ENCODE assay signal across 13 cellular contexts in genomic region chr14:32397871-32398640, GRCh38.
A peak's percentile ranks its signal among the peaks of the same experiment; 100 is the strongest.
DNase-seq lines count a peak whose midpoint lies in the region; ATAC-seq, FAIRE-seq and TF ChIP-seq lines count a peak whose summit lies in the region.
"Had no signal": no experiment of that assay in that cellular context is flagged by ENCODE, and none has a peak within 500 bp of the region (broad histone marks: within the 10 kb centered on the region; RNA-seq: fewer than 3 reads in every experiment).

No MANE protein-coding gene starts in this region.

- no peak for TF ChIP-seq CTCF in right atrium auricular region (IDR thresholded peaks at IDR 0.05)
- no peak for TF ChIP-seq CTCF in brain (conservative IDR thresholded peaks at IDR 0.05)

- ATAC-seq in left cardiac atrium = peak; percentile 47 to 84
- ATAC-seq: mucosa of descending colon had no signal

- peak overlapping the region in 4 of 5 experiments; percentile 10 to 82 (median 62) for H3K27ac Mint-ChIP-seq in brain

- peaks cover 18% of the 10 kb centered on the region for H3K36me3 Mint-ChIP-seq in brain

- DNase-seq in left cardiac atrium (no peak), right atrium auricular region (ENCODE audit: low spot score) (no peak), hepatic stellate cell (ENCODE audit: low spot score) (peak; percentile 10), urothelium cell line (ENCODE audit: low spot score) (peak; percentile 54), SKM-1 (lab: John Stamatoyannopoulos, UW; ENCODE audit: unreplicated experiment) (no peak), NCI-H524 (lab: John Stamatoyannopoulos, UW) (no peak), NCI-H2081 treated with DMSO at 0.1 percent for 48 hours (lab: John Stamatoyannopoulos, UW) (no peak)
- DNase-seq: Kasumi-1; mucosa of descending colon; NCI-H748 treated with DMSO at 0.1 percent for 48 hours; stimulated activated CD4-positive, alpha-beta T cell treated with anti-CD3 and anti-CD28 coated beads, Interleukin-12 subunit alpha, Interleukin-12 subunit beta, amount 100 ng/mL, for 4 hours; T-helper 9 cell had no signal

- no peak overlapping the region for H3K4me3 Mint-ChIP-seq in brain

- peaks cover 0 to 6% (median 0%) of the 10 kb centered on the region in 5 experiments for H3K9me3 Mint-ChIP-seq in brain

- peaks cover 69% of the 10 kb centered on the region for H3K4me1 Mint-ChIP-seq in brain

- H3K27me3 ChIP-seq in right atrium auricular region = no peaks in the 10 kb centered on the region

- intact Hi-C loops in left cardiac atrium (cut with DNase I) = no loop called here

- H3K4me1 ChIP-seq in right atrium auricular region = peaks cover 0 to 3% of the 10 kb centered on the region in 2 donors

- H3K9me3 ChIP-seq in right atrium auricular region = no peaks in the 10 kb centered on the region
- H3K9me3 ChIP-seq: mucosa of descending colon had no signal

- FAIRE-seq in urothelium cell line (lab: Jason Lieb, UNC) = no peak

- no peaks in the 10 kb centered on the region for H3K27me3 Mint-ChIP-seq in brain

- H3K36me3 ChIP-seq in right atrium auricular region = no peaks in the 10 kb centered on the region

- no peak overlapping the region for H3K27ac ChIP-seq in right atrium auricular region

- H3K4me3 ChIP-seq in right atrium auricular region = no peak overlapping the region
- H3K4me3 ChIP-seq: mucosa of descending colon had no signal

Comparison
In these comparisons a context has a peak if more than half of its experiments do, and no peak if none do; other contexts are left out.
1. DNase-seq: peak in hepatic stellate cell (single experiment) and urothelium cell line (single experiment); none in left cardiac atrium (single experiment), right atrium auricular region (single experiment), SKM-1 (single experiment), NCI-H524 (0 of 2) and NCI-H2081 treated with DMSO at 0.1 percent for 48 hours (single experiment).